ENCODE assay signal across 8 cellular contexts in genomic region chr1:163535807-163536206, GRCh38.
DNase-seq lines count a peak whose midpoint lies in the region; ATAC-seq and TF ChIP-seq lines count a peak whose summit lies in the region.

No MANE protein-coding gene starts in this region.

- H3K27me3 Mint-ChIP-seq in endodermal cell (ENCODE audit: insufficient read depth), result peaks cover 12% of the 10 kb centered on the region
- no peaks in the 10 kb centered on the region for H3K27me3 Mint-ChIP-seq in activated CD8-positive, alpha-beta memory T cell treated with anti-CD3 and anti-CD28 coated beads, Interleukin-2, amount 10 ng/mL, durations not matched to agents 7 days and 5 days

- ATAC-seq in activated CD8-positive, alpha-beta memory T cell treated with anti-CD3 and anti-CD28 coated beads, Interleukin-2, amount 10 ng/mL, durations not matched to agents 7 days and 5 days, result no peak

- H3K9me3 ChIP-seq in endodermal cell (ENCODE audit: control insufficient read depth, low read length) (no peaks in the 10 kb centered on the region), tibial nerve (no peaks in the 10 kb centered on the region)

- no peak overlapping the region for H3K27ac Mint-ChIP-seq in endodermal cell
- H3K27ac Mint-ChIP-seq in activated CD8-positive, alpha-beta memory T cell treated with anti-CD3 and anti-CD28 coated beads, Interleukin-2, amount 10 ng/mL, durations not matched to agents 7 days and 5 days, result no peak overlapping the region

- 20 to 60% methylated on average over 1 to 3 of the region's 3 CpGs for WGBS in endodermal cell (ENCODE audit: insufficient coverage in 1 of 2, insufficient read length in 1 of 2), 2 experiments
- 56 to 61% methylated on average over 3 of the region's 3 CpGs for WGBS in tibial nerve, 2 donors

- TF ChIP-seq CTCF in endodermal cell (conservative IDR thresholded peaks at IDR 0.05), result peak; percentile 83
- TF ChIP-seq CTCF in retinal pigment epithelial cell (conservative IDR thresholded peaks at IDR 0.05; ENCODE audit: low read depth, low read length), result peak; percentile 46
- no peak for TF ChIP-seq CTCF in tibial nerve (IDR thresholded peaks at IDR 0.05)

- peaks cover 22% of the 10 kb centered on the region for H3K4me1 Mint-ChIP-seq in endodermal cell
- no peaks in the 10 kb centered on the region for H3K4me1 Mint-ChIP-seq in activated CD8-positive, alpha-beta memory T cell treated with anti-CD3 and anti-CD28 coated beads, Interleukin-2, amount 10 ng/mL, durations not matched to agents 7 days and 5 days

- H3K4me3 ChIP-seq in endodermal cell (ENCODE audit: low read length) (no peak overlapping the region), retinal pigment epithelial cell (ENCODE audit: low read length) (no peak overlapping the region), tibial nerve (no peak overlapping the region)

- DNase-seq in NCI-H345 treated with DMSO at 0.1 percent for 48 hours (lab: John Stamatoyannopoulos, UW; ENCODE audit: unreplicated experiment), result peak; percentile 10
- no peak for DNase-seq in NCI-H345 (lab: John Stamatoyannopoulos, UW)
- DNase-seq in NCI-H524 treated with DMSO at 0.1 percent for 48 hours (lab: John Stamatoyannopoulos, UW), result peak; percentile 11
- DNase-seq in endodermal cell, result no peak
- DNase-seq in retinal pigment epithelial cell (ENCODE audit: low read depth), result peak; percentile 11
- DNase-seq in COLO668 (lab: John Stamatoyannopoulos, UW; ENCODE audit: unreplicated experiment), result no peak
- DNase-seq in tibial nerve (ENCODE audit: low spot score in 2 of 2), result no peak
- DNase-seq in activated CD8-positive, alpha-beta memory T cell treated with anti-CD3 and anti-CD28 coated beads, Interleukin-2, amount 10 ng/mL, durations not matched to agents 7 days and 5 days, result no peak

- no peak for TF ChIP-seq EP300 in tibial nerve (IDR thresholded peaks at IDR 0.05)

- H3K27ac ChIP-seq in endodermal cell (ENCODE audit: low read depth, low read length) (no peak overlapping the region), tibial nerve (no peak overlapping the region)

- H3K27me3 ChIP-seq in endodermal cell (ENCODE audit: control insufficient read depth, insufficient read depth, low read length, poor library complexity, severe bottlenecking) (peaks cover 4% of the 10 kb centered on the region), tibial nerve (no peaks in the 10 kb centered on the region)

- H3K4me1 ChIP-seq in endodermal cell (ENCODE audit: control insufficient read depth, insufficient read depth, low read length), result no peaks in the 10 kb centered on the region
- no peaks in the 10 kb centered on the region for H3K4me1 ChIP-seq in tibial nerve

- no peak overlapping the region for H3K4me3 Mint-ChIP-seq in endodermal cell
- no peak overlapping the region for H3K4me3 Mint-ChIP-seq in activated CD8-positive, alpha-beta memory T cell treated with anti-CD3 and anti-CD28 coated beads, Interleukin-2, amount 10 ng/mL, durations not matched to agents 7 days and 5 days

- no peaks in the 10 kb centered on the region for H3K36me3 ChIP-seq in endodermal cell (ENCODE audit: control insufficient read depth, insufficient read depth, low read length)
- H3K36me3 ChIP-seq in tibial nerve, result no peaks in the 10 kb centered on the region

- CTCF ChIA-PET in activated CD8-positive, alpha-beta memory T cell treated with anti-CD3 and anti-CD28 coated beads, Interleukin-2, amount 10 ng/mL, durations not matched to agents 7 days and 5 days (lab: Charles Lee), result no interaction called here

- no peaks in the 10 kb centered on the region for H3K36me3 Mint-ChIP-seq in endodermal cell (ENCODE audit: low read depth)
- no peaks in the 10 kb centered on the region for H3K36me3 Mint-ChIP-seq in activated CD8-positive, alpha-beta memory T cell treated with anti-CD3 and anti-CD28 coated beads, Interleukin-2, amount 10 ng/mL, durations not matched to agents 7 days and 5 days

- no peak overlapping the region for H3K9ac ChIP-seq in endodermal cell (ENCODE audit: extremely low read depth, low read length, poor library complexity, severe bottlenecking)

- TF ChIP-seq POLR2A in tibial nerve (IDR thresholded peaks at IDR 0.05), result no peak

- H3K9me3 Mint-ChIP-seq in endodermal cell, result no peaks in the 10 kb centered on the region
- H3K9me3 Mint-ChIP-seq in activated CD8-positive, alpha-beta memory T cell treated with anti-CD3 and anti-CD28 coated beads, Interleukin-2, amount 10 ng/mL, durations not matched to agents 7 days and 5 days (ENCODE audit: low read depth), result no peaks in the 10 kb centered on the region

Comparison
In these comparisons a context has a peak if more than half of its experiments do, and no peak if none do; other contexts are left out.
1. DNase-seq: peak in NCI-H345 treated with DMSO at 0.1 percent for 48 hours (single experiment), NCI-H524 treated with DMSO at 0.1 percent for 48 hours (single experiment) and retinal pigment epithelial cell (single experiment); none in NCI-H345 (single experiment), endodermal cell (single experiment), COLO668 (single experiment), tibial nerve (0 of 2) and activated CD8-positive, alpha-beta memory T cell treated with anti-CD3 and anti-CD28 coated beads, Interleukin-2, amount 10 ng/mL, durations not matched to agents 7 days and 5 days (single experiment).
2. CTCF ChIP-seq: peak in endodermal cell (single experiment) and retinal pigment epithelial cell (single experiment); none in tibial nerve (0 of 5).